ENCODE assay signal across 31 cellular contexts in the genomic region with DNA sequence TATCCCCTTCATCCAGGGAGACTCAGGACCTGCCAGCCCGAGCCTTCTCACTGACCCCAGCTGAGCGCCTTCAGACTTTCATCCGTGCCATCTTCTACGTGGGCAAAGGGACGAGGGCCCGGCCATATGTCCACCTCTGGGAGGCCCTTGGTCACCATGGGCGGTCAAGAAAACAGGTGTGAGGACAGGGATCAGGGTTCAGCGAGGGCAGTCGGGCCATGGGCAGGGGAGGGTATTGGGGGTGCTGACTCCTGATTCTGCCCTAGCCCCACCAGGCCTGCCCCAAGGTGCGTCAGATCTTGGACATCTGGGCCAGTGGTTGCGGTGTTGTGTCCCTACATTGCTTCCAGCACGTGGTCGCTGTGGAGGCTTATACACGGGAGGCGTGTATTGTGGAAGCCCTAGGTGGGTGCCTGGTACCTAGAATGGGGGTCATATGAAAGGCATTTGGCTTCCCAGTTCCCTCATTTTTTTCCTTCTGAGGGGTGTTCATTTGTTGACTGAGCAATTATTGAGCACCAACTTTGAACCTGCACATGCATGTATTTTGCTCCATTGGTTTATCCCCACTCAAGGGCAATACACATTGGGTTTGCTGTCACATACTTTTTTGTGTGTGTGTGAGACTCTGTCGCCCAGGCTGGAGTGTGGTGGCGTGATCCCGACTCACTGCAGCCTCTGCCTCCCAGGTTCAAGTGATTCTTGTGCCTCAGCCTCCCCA. TPM values are rescaled to one million over a fixed set of nuclear protein-coding genes. Genes with fewer than 3 reads are reported as not detected.
"Had no signal": no experiment of that assay in that cellular context is flagged by ENCODE, and none has a peak within 500 bp of the region (broad histone marks: within the 10 kb centered on the region; RNA-seq: fewer than 3 reads in every experiment).

No MANE protein-coding gene starts in this region.

- H3K27ac ChIP-seq: body of pancreas, colonic mucosa, epithelial cell of prostate, esophagus squamous epithelium, gastroesophageal sphincter, WERI-Rb-1 had no signal

- FAIRE-seq: endometrium, endothelial cell of umbilical vein had no signal

- ATAC-seq: activated CD4-positive, CD25-positive, alpha-beta regulatory T cell treated with anti-CD3 and anti-CD28 coated beads, Interleukin-2, amount 50 U/mL, for 24 hours; activated CD8-positive, alpha-beta T cell treated with anti-CD3 and anti-CD28 coated beads for 36 hours; activated T-cell treated with anti-CD3 and anti-CD28 coated beads, Interleukin-2, amount 50 U/mL, for 4 hours; activated T-helper 17 cell treated with anti-CD3 and anti-CD28 coated beads, Interleukin-2, amount 50 U/mL, for 72 hours; body of pancreas; gastroesophageal sphincter; T-helper 17 cell had no signal

- H3K9me3 ChIP-seq: body of pancreas, colonic mucosa, esophagus squamous epithelium, gastroesophageal sphincter had no signal

- H3K36me3 ChIP-seq: colonic mucosa, esophagus squamous epithelium, gastroesophageal sphincter had no signal

- H3K4me3 ChIP-seq: body of pancreas, colonic mucosa, esophagus squamous epithelium, gastroesophageal sphincter had no signal

- DNase-seq: activated B cell treated with CpG ODN at 0.5 μM for 24 hours; activated CD4-positive, alpha-beta T cell treated with anti-CD3 and anti-CD28 coated beads for 48 hours; activated CD4-positive, alpha-beta T cell treated with anti-CD3 and anti-CD28 coated beads, Interleukin-2, amount 50 U/mL, for 1 hour; activated CD4-positive, alpha-beta T cell treated with anti-CD3 and anti-CD28 coated beads, Interleukin-2, amount 50 U/mL, for 48 hours; activated CD8-positive, alpha-beta memory T cell treated with anti-CD3 and anti-CD28 coated beads for 24 hours; activated CD8-positive, alpha-beta T cell treated with anti-CD3 and anti-CD28 coated beads for 36 hours; activated effector memory CD4-positive, alpha-beta T cell treated with Interleukin-2 at 50 U/mL for 16 hours; activated gamma-delta T cell treated with Interleukin-2 at 50 U/mL for 16 hours; activated naive CD4-positive, alpha-beta T cell treated with anti-CD3 and anti-CD28 coated beads, Interleukin-2, amount 50 U/mL, for 16 hours; activated naive CD4-positive, alpha-beta T cell treated with Interleukin-2 at 50 U/mL for 16 hours; activated T-cell treated with anti-CD3 and anti-CD28 coated beads, Interleukin-2, amount 50 U/mL, for 4 hours; amniotic stem cell; anterior cingulate cortex; body of pancreas; caudate nucleus; colonic mucosa; effector CD8-positive, alpha-beta T cell; esophagus squamous epithelium; foreskin melanocyte; T-helper 1 cell; T-helper 17 cell; T1000; WERI-Rb-1 had no signal

RNA-seq across cellular contexts. Expression of gene USHBP1, which starts 21.0 kb away (rescaled TPM):
- total RNA-seq: fibroblast of lung, fibroblast of villous mesenchyme had no signal
- polyA plus RNA-seq: fibroblast of lung had no signal
